ENCODE assay signal across 10 cellular contexts in the genomic region with DNA sequence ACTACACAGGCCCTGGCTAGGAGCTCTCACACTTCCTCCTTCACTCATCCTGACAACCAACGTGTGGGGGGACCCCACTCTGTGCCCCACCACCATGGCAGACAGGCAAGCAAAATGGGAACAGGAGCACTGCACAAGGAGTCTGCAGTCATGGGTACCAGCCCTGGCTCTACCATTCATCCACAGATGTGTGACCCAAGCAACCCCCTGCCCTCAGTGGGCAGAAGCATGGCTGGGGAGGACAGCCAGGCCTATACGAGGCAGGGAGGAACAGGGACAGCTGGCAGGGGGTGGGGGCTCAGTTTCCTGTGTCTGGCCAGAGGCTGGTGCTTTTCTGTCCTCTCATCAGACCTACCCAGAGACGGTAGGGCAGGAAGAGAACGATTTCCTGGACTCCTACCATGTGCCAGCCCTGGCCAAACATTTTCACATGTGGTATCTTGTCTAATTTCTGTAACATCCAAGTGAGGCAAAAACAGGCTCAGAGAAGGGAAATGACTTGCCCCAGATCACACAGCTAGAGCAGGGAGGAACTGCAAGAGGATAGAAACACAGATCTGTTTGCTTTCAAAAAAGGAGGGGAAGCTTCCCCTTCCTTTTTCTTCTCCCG.
A peak's percentile ranks its signal among the peaks of the same experiment; 100 is the strongest.
DNase-seq lines count a peak whose midpoint lies in the region; ATAC-seq and TF ChIP-seq lines count a peak whose summit lies in the region.
"Had no signal": no experiment of that assay in that cellular context is flagged by ENCODE, and none has a peak within 500 bp of the region (broad histone marks: within the 10 kb centered on the region; RNA-seq: fewer than 3 reads in every experiment).

No MANE protein-coding gene starts in this region.

- peaks cover 43 to 52% (median 43%) of the 10 kb centered on the region in 3 donors for H3K4me1 Mint-ChIP-seq in CD8-positive, alpha-beta memory T cell
- peaks cover 84% of the 10 kb centered on the region for H3K4me1 Mint-ChIP-seq in activated CD4-positive, alpha-beta memory T cell treated with anti-CD3 and anti-CD28 coated beads, Interleukin-2, amount 10 ng/mL, durations not matched to agents 7 days and 5 days
- peaks cover 13 to 73% (median 28%) of the 10 kb centered on the region in 4 donors for H3K4me1 Mint-ChIP-seq in naive thymus-derived CD8-positive, alpha-beta T cell

- intact Hi-C loops in mammary epithelial cell (cut with micrococcal nuclease), result no loop called here

- no peak overlapping the region for H3K9ac ChIP-seq in mammary epithelial cell (ENCODE audit: insufficient read depth, low read length)

- dilution Hi-C loops in mammary epithelial cell (cut with HindIII; ENCODE audit: low sequenced_read_pairs), result loop anchor here (5.0 kb wide), 1 partner anchor 38 kb away; no protein-coding TSS in a partner anchor

- no TSS peak for BruUV-seq in mammary epithelial cell (replicated peaks; lab: Mats Ljungman, UMichigan)

- H3K4me1 ChIP-seq in CD8-positive, alpha-beta memory T cell (ENCODE audit: insufficient read depth, low read length), result peaks cover 34% of the 10 kb centered on the region
- peaks cover 10% of the 10 kb centered on the region for H3K4me1 ChIP-seq in mammary epithelial cell (ENCODE audit: insufficient read depth, low read length)

- no peaks in the 10 kb centered on the region for H3K9me3 ChIP-seq in CD8-positive, alpha-beta memory T cell (ENCODE audit: low read length)
- no peaks in the 10 kb centered on the region for H3K9me3 ChIP-seq in mammary epithelial cell (replicated peaks; ENCODE audit: insufficient read depth, low read length)

- H3K27ac ChIP-seq in CD8-positive, alpha-beta memory T cell (ENCODE audit: low read depth, low read length), result no peak overlapping the region
- H3K27ac ChIP-seq in mammary epithelial cell (ENCODE audit: insufficient read depth, low read depth, low read length), result no peak overlapping the region

- H3K79me2 ChIP-seq in mammary epithelial cell (ENCODE audit: insufficient read depth, low read length), result no peaks in the 10 kb centered on the region

- H3K27ac Mint-ChIP-seq in CD8-positive, alpha-beta memory T cell, result peak overlapping the region in 5 of 8 donors; percentile 13 to 93 (median 36)
- H3K27ac Mint-ChIP-seq in activated CD4-positive, alpha-beta memory T cell treated with anti-CD3 and anti-CD28 coated beads, Interleukin-2, amount 10 ng/mL, durations not matched to agents 7 days and 5 days, result peak overlapping the region; percentile 93
- H3K27ac Mint-ChIP-seq in naive thymus-derived CD8-positive, alpha-beta T cell, result peak overlapping the region in 6 of 10 donors; percentile 11 to 58 (median 23)

- H3K9me3 Mint-ChIP-seq in CD8-positive, alpha-beta memory T cell, result no peaks in the 10 kb centered on the region
- no peaks in the 10 kb centered on the region for H3K9me3 Mint-ChIP-seq in activated CD4-positive, alpha-beta memory T cell treated with anti-CD3 and anti-CD28 coated beads, Interleukin-2, amount 10 ng/mL, durations not matched to agents 7 days and 5 days
- no peaks in the 10 kb centered on the region for H3K9me3 Mint-ChIP-seq in naive thymus-derived CD8-positive, alpha-beta T cell

- H2AFZ ChIP-seq in mammary epithelial cell (ENCODE audit: low read depth, low read length), result no peak overlapping the region

- H3K36me3 Mint-ChIP-seq in CD8-positive, alpha-beta memory T cell, result no peaks in the 10 kb centered on the region
- H3K36me3 Mint-ChIP-seq in activated CD4-positive, alpha-beta memory T cell treated with anti-CD3 and anti-CD28 coated beads, Interleukin-2, amount 10 ng/mL, durations not matched to agents 7 days and 5 days (ENCODE audit: low read depth), result peaks cover 2% of the 10 kb centered on the region
- no peaks in the 10 kb centered on the region for H3K36me3 Mint-ChIP-seq in naive thymus-derived CD8-positive, alpha-beta T cell

- no peaks in the 10 kb centered on the region for H3K27me3 ChIP-seq in CD8-positive, alpha-beta memory T cell (ENCODE audit: insufficient read depth, low read length, poor library complexity, severe bottlenecking)
- no peaks in the 10 kb centered on the region for H3K27me3 ChIP-seq in mammary epithelial cell (ENCODE audit: insufficient read depth, low read length)

- peak overlapping the region in 3 of 7 donors; percentile 15 to 52 (median 20) for H3K4me3 Mint-ChIP-seq in CD8-positive, alpha-beta memory T cell
- H3K4me3 Mint-ChIP-seq in activated CD4-positive, alpha-beta memory T cell treated with anti-CD3 and anti-CD28 coated beads, Interleukin-2, amount 10 ng/mL, durations not matched to agents 7 days and 5 days, result no peak overlapping the region
- peak overlapping the region in 3 of 10 donors; percentile 12 to 66 (median 29) for H3K4me3 Mint-ChIP-seq in naive thymus-derived CD8-positive, alpha-beta T cell

- in situ Hi-C loops in mammary epithelial cell (cut with MboI; ENCODE audit: low sequenced_read_pairs in 2 of 2), result no loop called here

- no peaks in the 10 kb centered on the region for H4K20me1 ChIP-seq in mammary epithelial cell (ENCODE audit: insufficient read depth, low read length)

- H3K4me2 ChIP-seq in mammary epithelial cell (ENCODE audit: insufficient read depth, low read depth, low read length), result no peak overlapping the region

- TF ChIP-seq CTCF in mammary epithelial cell (conservative IDR thresholded peaks at IDR 0.05 in 1 of 2, IDR thresholded peaks at IDR 0.05 in 1 of 2; ENCODE audit: extremely low read depth in 1 of 2, insufficient read depth in 1 of 2, low read depth in 1 of 2, low read length in 2 of 2), result no peak

- WGBS in mammary epithelial cell (ENCODE audit: low coverage, missing lambda C conversion rate), result 25% methylated on average over 4 of the region's 5 CpGs

- H3K36me3 ChIP-seq in CD8-positive, alpha-beta memory T cell (ENCODE audit: insufficient read depth, low read length), result no peaks in the 10 kb centered on the region
- no peaks in the 10 kb centered on the region for H3K36me3 ChIP-seq in mammary epithelial cell (ENCODE audit: insufficient read depth, low read length)

- DNase-seq in CD8-positive, alpha-beta memory T cell, result no peak
- peak; percentile 39 for DNase-seq in Jurkat, Clone E6-1 (ENCODE audit: low read depth, low spot score)
- DNase-seq in activated CD4-positive, alpha-beta memory T cell treated with anti-CD3 and anti-CD28 coated beads, Interleukin-2, amount 10 ng/mL, durations not matched to agents 7 days and 5 days, result peak; percentile 47
- DNase-seq in naive thymus-derived CD8-positive, alpha-beta T cell, result no peak
- DNase-seq in dermis blood vessel endothelial cell, result no peak
- DNase-seq in mammary epithelial cell, result no peak
- DNase-seq: NCI-H345, occipital lobe had no signal

- CTCF ChIA-PET in CD8-positive, alpha-beta memory T cell (lab: Charles Lee), result interaction anchor here (1.2 kb wide), 1 partner anchor 9 kb away, joined by 5 read pairs; no protein-coding TSS in a partner anchor
- CTCF ChIA-PET in activated CD4-positive, alpha-beta memory T cell treated with anti-CD3 and anti-CD28 coated beads, Interleukin-2, amount 10 ng/mL, durations not matched to agents 7 days and 5 days (lab: Charles Lee), result interaction anchor here (0.5 to 1.9 kb wide), 5 partner anchors 10 to 86 kb away, joined by 3 to 7 read pairs (median 3); no protein-coding TSS in a partner anchor
- CTCF ChIA-PET in mammary epithelial cell (lab: Charles Lee; ENCODE audit: low non-redundant PET), result no interaction called here

- H3K4me3 ChIP-seq in CD8-positive, alpha-beta memory T cell (ENCODE audit: low read length), result no peak overlapping the region
- no peak overlapping the region for H3K4me3 ChIP-seq in Jurkat, Clone E6-1 (ENCODE audit: low read length)
- no peak overlapping the region for H3K4me3 ChIP-seq in mammary epithelial cell (replicated peaks in 1 of 3; ENCODE audit: insufficient read depth in 1 of 3, low read depth in 2 of 3, low read length in 3 of 3)

- no peak for ATAC-seq in naive thymus-derived CD8-positive, alpha-beta T cell
- ATAC-seq in HG03175 (IDR thresholded peaks at IDR 0.05; ENCODE audit: unreplicated experiment) (no peak), GM19324 (IDR thresholded peaks at IDR 0.05; ENCODE audit: low FRiP score, unreplicated experiment) (no peak)

- H3K27me3 Mint-ChIP-seq in CD8-positive, alpha-beta memory T cell, result peaks cover 0 to 2% of the 10 kb centered on the region in 2 donors
- no peaks in the 10 kb centered on the region for H3K27me3 Mint-ChIP-seq in activated CD4-positive, alpha-beta memory T cell treated with anti-CD3 and anti-CD28 coated beads, Interleukin-2, amount 10 ng/mL, durations not matched to agents 7 days and 5 days
- no peaks in the 10 kb centered on the region for H3K27me3 Mint-ChIP-seq in naive thymus-derived CD8-positive, alpha-beta T cell

- POLR2A ChIA-PET in CD8-positive, alpha-beta memory T cell (lab: Charles Lee), result no interaction called here
- POLR2A ChIA-PET in activated CD4-positive, alpha-beta memory T cell treated with anti-CD3 and anti-CD28 coated beads, Interleukin-2, amount 10 ng/mL, durations not matched to agents 7 days and 5 days (lab: Charles Lee), result interaction anchor here (0.8 to 4.0 kb wide), 10 partner anchors 11 to 79 kb away, joined by 3 to 19 read pairs (median 10); no protein-coding TSS in a partner anchor
- POLR2A ChIA-PET in naive thymus-derived CD8-positive, alpha-beta T cell (lab: Charles Lee), result no interaction called here

Comparison
In these comparisons a context has a peak if more than half of its experiments do, and no peak if none do; other contexts are left out.
1. DNase-seq: peak in Jurkat, Clone E6-1 (single experiment) and activated CD4-positive, alpha-beta memory T cell treated with anti-CD3 and anti-CD28 coated beads, Interleukin-2, amount 10 ng/mL, durations not matched to agents 7 days and 5 days (single experiment); none in CD8-positive, alpha-beta memory T cell (0 of 5), naive thymus-derived CD8-positive, alpha-beta T cell (0 of 10), dermis blood vessel endothelial cell (single experiment) and mammary epithelial cell (single experiment).
2. H3K27ac Mint-ChIP-seq: peak in every context shown above with its lines; median percentile 93 in activated CD4-positive, alpha-beta memory T cell treated with anti-CD3 and anti-CD28 coated beads, Interleukin-2, amount 10 ng/mL, durations not matched to agents 7 days and 5 days; 36 in CD8-positive, alpha-beta memory T cell; 23 in naive thymus-derived CD8-positive, alpha-beta T cell.